In genomic region chr21:21122680-21123079, GRCh38 we compare ENCODE assay signal across 18 cellular contexts.
DNase-seq lines count a peak whose midpoint lies in the region; ATAC-seq and TF ChIP-seq lines count a peak whose summit lies in the region.
"Had no signal": no experiment of that assay in that cellular context is flagged by ENCODE, and none has a peak within 500 bp of the region (broad histone marks: within the 10 kb centered on the region; RNA-seq: fewer than 3 reads in every experiment).

No MANE protein-coding gene starts in this region.

- BruUV-seq in IMR-90 (replicated peaks; lab: Mats Ljungman, UMichigan), result no TSS peak

- H3K9me1 ChIP-seq in IMR-90 (ENCODE audit: insufficient read depth, low read length), result no peaks in the 10 kb centered on the region

- no peak for DNase-seq in Right ventricle myocardium inferior (ENCODE audit: missing footprints)
- DNase-seq in left cardiac atrium, result no peak
- DNase-seq in IMR-90, result no peak
- DNase-seq in inferior parietal cortex (ENCODE audit: extremely low spot score), result no peak
- DNase-seq: AML-193; Caco-2; Calu3; CD4-positive, alpha-beta T cell; CD8-positive, alpha-beta T cell; DMS79 treated with DMSO at 0.1 percent for 48 hours; GF-D8 had no signal

- H3K4me3 Mint-ChIP-seq in stimulated activated memory B cell treated with anti-CD40 and anti-IgM and Interleukin-4, amounts not matched to agents 10 μg/mL and 1 μg/mL and 100 μg/mL, for 72 hours, result no peak overlapping the region
- H3K4me3 Mint-ChIP-seq: B cell; CD4-positive, alpha-beta T cell; CD8-positive, alpha-beta T cell had no signal

- H3K4me1 ChIP-seq in IMR-90 (ENCODE audit: control insufficient read depth, insufficient read depth, low read length), result no peaks in the 10 kb centered on the region
- H3K4me1 ChIP-seq: A549; BLaER1 treated with 17β-estradiol and CSF1 and Interleukin-3, amounts not matched to agents 10 nM and 100 nM; Caco-2 had no signal

- peaks cover 10% of the 10 kb centered on the region for H3K4me1 Mint-ChIP-seq in stimulated activated memory B cell treated with anti-CD40 and anti-IgM and Interleukin-4, amounts not matched to agents 10 μg/mL and 1 μg/mL and 100 μg/mL, for 72 hours

- dilution Hi-C loops in IMR-90 (cut with HindIII; ENCODE audit: low sequenced_read_pairs, unreplicated experiment), result no loop called here

- H3K9me2 ChIP-seq in SU-DHL-6 (replicated peaks; ENCODE audit: insufficient read depth, low read length), result no peaks in the 10 kb centered on the region

- H3K4ac ChIP-seq in IMR-90 (ENCODE audit: low read depth, low read length), result no peak overlapping the region

- H3K23ac ChIP-seq in IMR-90 (ENCODE audit: low read depth, low read length), result no peak overlapping the region

- H3K56ac ChIP-seq in IMR-90 (ENCODE audit: extremely low read depth, insufficient read depth, low read length), result no peak overlapping the region

- H2BK5ac ChIP-seq in IMR-90 (ENCODE audit: low read depth, low read length, poor library complexity, severe bottlenecking), result no peak overlapping the region

- H3K27me3 ChIP-seq in IMR-90 (ENCODE audit: control insufficient read depth, insufficient read depth, low read length) (no peaks in the 10 kb centered on the region), SU-DHL-6 (ENCODE audit: low read length) (no peaks in the 10 kb centered on the region)
- H3K27me3 ChIP-seq: BLaER1 treated with 17β-estradiol and CSF1 and Interleukin-3, amounts not matched to agents 10 nM and 100 nM had no signal

- no peaks in the 10 kb centered on the region for H3F3A ChIP-seq in SU-DHL-6 (ENCODE audit: insufficient read depth)

- POLR2A ChIA-PET in IMR-90 (lab: Charles Lee; ENCODE audit: unreplicated experiment), result no interaction called here

- H3K4me2 ChIP-seq in IMR-90 (ENCODE audit: low read depth, low read length), result no peak overlapping the region
- no peak overlapping the region for H3K4me2 ChIP-seq in SU-DHL-6 (ENCODE audit: low read depth, low read length, poor library complexity, severe bottlenecking)
- H3K4me2 ChIP-seq: A549; BLaER1 treated with 17β-estradiol and CSF1 and Interleukin-3, amounts not matched to agents 10 nM and 100 nM had no signal

- no peaks in the 10 kb centered on the region for H3K9me3 Mint-ChIP-seq in stimulated activated memory B cell treated with anti-CD40 and anti-IgM and Interleukin-4, amounts not matched to agents 10 μg/mL and 1 μg/mL and 100 μg/mL, for 72 hours

- H3K27ac ChIP-seq in IMR-90 (ENCODE audit: insufficient read depth, low read length) (no peak overlapping the region), SU-DHL-6 (ENCODE audit: low read depth, low read length) (no peak overlapping the region)
- H3K27ac ChIP-seq: 22Rv1; A549; BLaER1 treated with 17β-estradiol and CSF1 and Interleukin-3, amounts not matched to agents 10 nM and 100 nM; C4-2B had no signal

- no peak overlapping the region for H2BK20ac ChIP-seq in IMR-90 (ENCODE audit: low read depth, low read length)

- H2AFZ ChIP-seq in IMR-90 (replicated peaks; ENCODE audit: low read length, poor library complexity), result peak overlapping the region; percentile 6
- H2AFZ ChIP-seq in SU-DHL-6 (ENCODE audit: low read depth, low read length, severe bottlenecking), result peak overlapping the region; percentile 32

- H3K79me1 ChIP-seq in IMR-90 (ENCODE audit: low read depth in 1 of 2, low read length in 2 of 2), result no peaks in the 10 kb centered on the region

- H3K14ac ChIP-seq in IMR-90 (replicated peaks; ENCODE audit: low read depth, low read length), result no peak overlapping the region

- H3K9me3 ChIP-seq in IMR-90 (ENCODE audit: control insufficient read depth, insufficient read depth, low read length) (no peaks in the 10 kb centered on the region), SU-DHL-6 (ENCODE audit: insufficient read depth, low read length) (peaks cover 7% of the 10 kb centered on the region; the same call in 1 of the 2 replicates)
- H3K9me3 ChIP-seq: A549; BLaER1 treated with 17β-estradiol and CSF1 and Interleukin-3, amounts not matched to agents 10 nM and 100 nM; Caco-2 had no signal

- H3K36me3 ChIP-seq in IMR-90 (ENCODE audit: control insufficient read depth, insufficient read depth, low read length) (no peaks in the 10 kb centered on the region), SU-DHL-6 (ENCODE audit: low read length) (no peaks in the 10 kb centered on the region)
- H3K36me3 ChIP-seq: BLaER1 treated with 17β-estradiol and CSF1 and Interleukin-3, amounts not matched to agents 10 nM and 100 nM had no signal

- H2AK9ac ChIP-seq in IMR-90 (replicated peaks; ENCODE audit: low read depth, low read length, poor library complexity), result no peak overlapping the region

- H3K9ac ChIP-seq in IMR-90 (ENCODE audit: low read depth, low read length), result no peak overlapping the region
- no peak overlapping the region for H3K9ac ChIP-seq in SU-DHL-6 (ENCODE audit: low read length)
- H3K9ac ChIP-seq: BLaER1 treated with 17β-estradiol and CSF1 and Interleukin-3, amounts not matched to agents 10 nM and 100 nM had no signal

- H3K27me3 Mint-ChIP-seq in stimulated activated memory B cell treated with anti-CD40 and anti-IgM and Interleukin-4, amounts not matched to agents 10 μg/mL and 1 μg/mL and 100 μg/mL, for 72 hours, result no peaks in the 10 kb centered on the region
- H3K27me3 Mint-ChIP-seq: B cell; CD4-positive, alpha-beta T cell had no signal

- H4K20me1 ChIP-seq in IMR-90 (ENCODE audit: insufficient read depth, low read length), result no peaks in the 10 kb centered on the region
- no peaks in the 10 kb centered on the region for H4K20me1 ChIP-seq in SU-DHL-6 (ENCODE audit: low read depth, low read length)
- H4K20me1 ChIP-seq: BLaER1 treated with 17β-estradiol and CSF1 and Interleukin-3, amounts not matched to agents 10 nM and 100 nM had no signal

- intact Hi-C loops in Right ventricle myocardium inferior (cut with DNase I) (no loop called here), left cardiac atrium (cut with DNase I) (no loop called here), IMR-90 (cut with micrococcal nuclease) (no loop called here)

- H4K91ac ChIP-seq in IMR-90 (ENCODE audit: insufficient read depth, low read depth, low read length), result no peak overlapping the region

- no peak overlapping the region for H4K8ac ChIP-seq in IMR-90 (ENCODE audit: low read depth in 2 of 2, low read length in 2 of 2)

- H2BK120ac ChIP-seq in IMR-90 (ENCODE audit: low read depth, low read length), result no peak overlapping the region

- H3K18ac ChIP-seq in IMR-90 (ENCODE audit: low read depth, low read length), result no peak overlapping the region

- TF ChIP-seq RAD21 in IMR-90 (IDR thresholded peaks at IDR 0.05; ENCODE audit: low read length), result no peak

- no peak overlapping the region for H4K5ac ChIP-seq in IMR-90 (ENCODE audit: low read depth, low read length)

- no peak overlapping the region for H2BK15ac ChIP-seq in IMR-90 (ENCODE audit: low read depth, low read length)

- H3K36me3 Mint-ChIP-seq in stimulated activated memory B cell treated with anti-CD40 and anti-IgM and Interleukin-4, amounts not matched to agents 10 μg/mL and 1 μg/mL and 100 μg/mL, for 72 hours, result no peaks in the 10 kb centered on the region
- H3K36me3 Mint-ChIP-seq: CD8-positive, alpha-beta T cell had no signal

- TF ChIP-seq CTCF in IMR-90 (conservative IDR thresholded peaks at IDR 0.05; ENCODE audit: low read depth, low read length) (no peak), SU-DHL-6 (IDR thresholded peaks at IDR 0.05; ENCODE audit: insufficient read depth, low read length, poor library complexity, severe bottlenecking) (no peak)

- H3K79me2 ChIP-seq in SU-DHL-6 (ENCODE audit: insufficient read depth, low read length), result no peaks in the 10 kb centered on the region

- no peak overlapping the region for H2AK5ac ChIP-seq in IMR-90 (ENCODE audit: low read depth, low read length)

- TF ChIP-seq POLR2A in IMR-90 (IDR thresholded peaks at IDR 0.05; ENCODE audit: low read depth, low read length), result no peak

- in situ Hi-C loops in IMR-90 (cut with MboI; ENCODE audit: low sequenced_read_pairs), result no loop called here

- ATAC-seq in Right ventricle myocardium inferior (peak; percentile 50), left cardiac atrium (no peak), IMR-90 (ENCODE audit: low read depth) (no peak)
- ATAC-seq in stimulated activated memory B cell treated with anti-CD40 and anti-IgM and Interleukin-4, amounts not matched to agents 10 μg/mL and 1 μg/mL and 100 μg/mL, for 72 hours, result no peak
- ATAC-seq: A549; CD8-positive, alpha-beta T cell had no signal

- H3K4me3 ChIP-seq in IMR-90 (ENCODE audit: insufficient read depth, low read depth, low read length) (no peak overlapping the region), SU-DHL-6 (ENCODE audit: insufficient read depth, low read length, poor library complexity, severe bottlenecking) (no peak overlapping the region)
- H3K4me3 ChIP-seq: A549; BLaER1 treated with 17β-estradiol and CSF1 and Interleukin-3, amounts not matched to agents 10 nM and 100 nM had no signal

- WGBS in IMR-90 (ENCODE audit: extremely low coverage in 2 of 2, insufficient read length in 1 of 2), 2 experiments, result 92% methylated on average over 2 of the region's 3 CpGs; no CpG with 5 or more reads in 1 of the 2 experiments

- H3K27ac Mint-ChIP-seq in stimulated activated memory B cell treated with anti-CD40 and anti-IgM and Interleukin-4, amounts not matched to agents 10 μg/mL and 1 μg/mL and 100 μg/mL, for 72 hours, result no peak overlapping the region
- H3K27ac Mint-ChIP-seq: B cell; CD4-positive, alpha-beta T cell; CD8-positive, alpha-beta T cell had no signal

- CTCF ChIA-PET in IMR-90 (lab: Yijun Ruan, JAX), result no interaction called here

TF ChIP-seq in IMR-90, 13 proteins besides CTCF, POLR2A, EP300 and RAD21:
- TF ChIP-seq SMC3 (IDR thresholded peaks at IDR 0.05; ENCODE audit: low read depth, low read length), result no peak
- no peak for TF ChIP-seq MAFK (IDR thresholded peaks at IDR 0.05; ENCODE audit: low read depth, low read length)
- TF ChIP-seq BHLHE40 (IDR thresholded peaks at IDR 0.05; ENCODE audit: low read depth, low read length), result no peak
- no peak for TF ChIP-seq NFE2L2 (IDR thresholded peaks at IDR 0.05; ENCODE audit: low read depth, low read length)
- no peak for TF ChIP-seq MXI1 (IDR thresholded peaks at IDR 0.05; ENCODE audit: borderline replicate concordance, low read depth, low read length)
- TF ChIP-seq RFX5 (IDR thresholded peaks at IDR 0.05; ENCODE audit: low read depth, low read length), result no peak
- TF ChIP-seq FOS (IDR thresholded peaks at IDR 0.05; ENCODE audit: low read depth, low read length), result no peak
- no peak for TF ChIP-seq ELK1 (IDR thresholded peaks at IDR 0.05; ENCODE audit: borderline replicate concordance, low read depth, low read length)
- TF ChIP-seq CHD1 (IDR thresholded peaks at IDR 0.05; ENCODE audit: low read depth, low read length), result no peak
